Comparison of ENCODE assay signal across 9 cellular contexts in the genomic region with DNA sequence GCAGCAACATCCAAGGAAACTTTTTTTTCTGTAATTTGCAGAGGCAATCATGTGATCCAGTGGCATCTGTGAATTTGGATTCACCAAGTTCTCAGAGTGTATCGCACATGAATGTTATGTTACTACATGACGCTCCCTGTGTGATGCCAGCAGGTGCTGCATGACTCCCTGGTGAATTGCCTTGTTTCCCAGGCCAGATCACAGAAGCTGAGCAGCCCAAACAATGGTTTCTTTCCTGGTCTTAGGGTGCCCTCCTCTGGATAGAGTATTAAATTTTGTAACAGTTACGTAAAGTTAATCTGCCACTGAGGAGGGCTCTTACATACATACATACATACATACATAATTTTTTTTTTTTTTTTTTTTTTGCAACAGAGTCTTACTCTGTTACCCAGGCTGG. TPM values are rescaled to one million over a fixed set of nuclear protein-coding genes. Genes with fewer than 3 reads are reported as not detected.
A peak's percentile ranks its signal among the peaks of the same experiment; 100 is the strongest.
DNase-seq lines count a peak whose midpoint lies in the region; ATAC-seq, FAIRE-seq and TF ChIP-seq lines count a peak whose summit lies in the region.
"Had no signal": no experiment of that assay in that cellular context is flagged by ENCODE, and none has a peak within 500 bp of the region (broad histone marks: within the 10 kb centered on the region; RNA-seq: fewer than 3 reads in every experiment).

No MANE protein-coding gene starts in this region.

- H3K36me3 Mint-ChIP-seq in CD8-positive, alpha-beta T cell, result peaks cover 25% of the 10 kb centered on the region
- H3K36me3 Mint-ChIP-seq in activated CD8-positive, alpha-beta T cell treated with anti-CD3 and anti-CD28 coated beads, Interleukin-2, amount 10 ng/mL, durations not matched to agents 7 days and 5 days (ENCODE audit: low read depth), result peaks cover 9% of the 10 kb centered on the region

- POLR2A ChIA-PET in CD8-positive, alpha-beta T cell (lab: Charles Lee), result interaction anchor here (0.7 kb wide), 2 partner anchors 41 to 138 kb away, joined by 3 read pairs; no protein-coding TSS in a partner anchor
- POLR2A ChIA-PET in activated CD8-positive, alpha-beta T cell treated with anti-CD3 and anti-CD28 coated beads, Interleukin-2, amount 10 ng/mL, durations not matched to agents 7 days and 5 days (lab: Charles Lee), result no interaction called here

- no peaks in the 10 kb centered on the region for H3K27me3 Mint-ChIP-seq in CD8-positive, alpha-beta T cell (ENCODE audit: low read depth)
- H3K27me3 Mint-ChIP-seq in activated CD8-positive, alpha-beta T cell treated with anti-CD3 and anti-CD28 coated beads, Interleukin-2, amount 10 ng/mL, durations not matched to agents 7 days and 5 days (ENCODE audit: low read depth), result no peaks in the 10 kb centered on the region
- H3K27me3 Mint-ChIP-seq in stimulated activated naive CD8-positive, alpha-beta T cell treated with anti-CD3 and anti-CD28 coated beads, Interleukin-15, amount 100 ng/mL, for 72 hours, result no peaks in the 10 kb centered on the region

- DNase-seq in CD8-positive, alpha-beta T cell, result peak in 3 of 7 experiments; percentile 12 to 30 (median 12)
- peak; percentile 72 for DNase-seq in H54 (ENCODE audit: insufficient read length, low spot score)
- DNase-seq in NCI-H345 (lab: John Stamatoyannopoulos, UW), result peak; percentile 78
- DNase-seq in activated CD8-positive, alpha-beta T cell treated with anti-CD3 and anti-CD28 coated beads, Interleukin-2, amount 10 ng/mL, durations not matched to agents 7 days and 5 days, result peak; percentile 53
- DNase-seq in head of caudate nucleus, result peak in 41 of 42 donors; percentile 22 to 83 (median 52)
- DNase-seq in stimulated activated naive CD8-positive, alpha-beta T cell treated with anti-CD3 and anti-CD28 coated beads, Interleukin-15, amount 100 ng/mL, for 72 hours, result peak; percentile 18 to 27
- DNase-seq in activated CD4-positive, CD25-positive, alpha-beta regulatory T cell treated with anti-CD3 and anti-CD28 coated beads, Interleukin-2, amount 50 U/mL, for 72 hours, result no peak

- peaks cover 23% of the 10 kb centered on the region for H3K4me1 Mint-ChIP-seq in CD8-positive, alpha-beta T cell (ENCODE audit: low read depth)
- H3K4me1 Mint-ChIP-seq in activated CD8-positive, alpha-beta T cell treated with anti-CD3 and anti-CD28 coated beads, Interleukin-2, amount 10 ng/mL, durations not matched to agents 7 days and 5 days (ENCODE audit: low read depth), result peaks cover 15% of the 10 kb centered on the region
- H3K4me1 Mint-ChIP-seq in stimulated activated naive CD8-positive, alpha-beta T cell treated with anti-CD3 and anti-CD28 coated beads, Interleukin-15, amount 100 ng/mL, for 72 hours, result peaks cover 26% of the 10 kb centered on the region

- H3K27ac Mint-ChIP-seq in CD8-positive, alpha-beta T cell, result no peak overlapping the region
- no peak overlapping the region for H3K27ac Mint-ChIP-seq in activated CD8-positive, alpha-beta T cell treated with anti-CD3 and anti-CD28 coated beads, Interleukin-2, amount 10 ng/mL, durations not matched to agents 7 days and 5 days
- no peak overlapping the region for H3K27ac Mint-ChIP-seq in stimulated activated naive CD8-positive, alpha-beta T cell treated with anti-CD3 and anti-CD28 coated beads, Interleukin-15, amount 100 ng/mL, for 72 hours

- intact Hi-C loops in CD8-positive, alpha-beta T cell (cut with DNase I, micrococcal nuclease), result loop anchor here (1.0 to 5.0 kb wide), 3 partner anchors 59 to 140 kb away; a partner anchor contains a TSS
- intact Hi-C loops in head of caudate nucleus (cut with DNase I), result loop anchor here (5.0 to 10.0 kb wide), 2 partner anchors 61 to 138 kb away; a partner anchor contains a TSS

- CTCF ChIA-PET in CD8-positive, alpha-beta T cell (lab: Charles Lee), result interaction anchor here (0.7 to 1.4 kb wide), 5 partner anchors 11 to 139 kb away, joined by 3 to 5 read pairs (median 5); no protein-coding TSS in a partner anchor
- CTCF ChIA-PET in activated CD8-positive, alpha-beta T cell treated with anti-CD3 and anti-CD28 coated beads, Interleukin-2, amount 10 ng/mL, durations not matched to agents 7 days and 5 days (lab: Charles Lee), result interaction anchor here (0.8 to 3.7 kb wide), 11 partner anchors 10 to 140 kb away, joined by 3 to 26 read pairs (median 4); a partner anchor contains a TSS

- H3K4me3 ChIP-seq in CD8-positive, alpha-beta T cell (ENCODE audit: low read depth, low read length), result no peak overlapping the region

- H3K36me3 ChIP-seq in CD8-positive, alpha-beta T cell (ENCODE audit: insufficient read depth, low read length), result peaks cover 9% of the 10 kb centered on the region

- ATAC-seq in CD8-positive, alpha-beta T cell, result peak; percentile 36
- peak; percentile 13 for ATAC-seq in activated CD8-positive, alpha-beta T cell treated with anti-CD3 and anti-CD28 coated beads, Interleukin-2, amount 10 ng/mL, durations not matched to agents 7 days and 5 days
- peak; percentile 35 for ATAC-seq in stimulated activated naive CD8-positive, alpha-beta T cell treated with anti-CD3 and anti-CD28 coated beads, Interleukin-15, amount 100 ng/mL, for 72 hours
- no peak for ATAC-seq in GM19324 (IDR thresholded peaks at IDR 0.05; ENCODE audit: low FRiP score, unreplicated experiment)

- no peak for TF ChIP-seq POLR2A in H54 (IDR thresholded peaks at IDR 0.05; ENCODE audit: low read depth, low read length)

- no peaks in the 10 kb centered on the region for H3K27me3 ChIP-seq in CD8-positive, alpha-beta T cell (ENCODE audit: insufficient read depth, low read length)

- FAIRE-seq in H54 (lab: Jason Lieb, UNC), result no peak

- no peak overlapping the region for H3K27ac ChIP-seq in CD8-positive, alpha-beta T cell (ENCODE audit: low read depth, low read length)
- H3K27ac ChIP-seq: parathyroid adenoma had no signal

- no peak for TF ChIP-seq CTCF in CD8-positive, alpha-beta T cell (IDR thresholded peaks at IDR 0.05)

- H3K9me3 ChIP-seq in CD8-positive, alpha-beta T cell (ENCODE audit: low read length), result no peaks in the 10 kb centered on the region

- peaks cover 12% of the 10 kb centered on the region for H3K4me1 ChIP-seq in CD8-positive, alpha-beta T cell (ENCODE audit: insufficient read depth, low read length)

- H3K4me3 Mint-ChIP-seq in CD8-positive, alpha-beta T cell, result no peak overlapping the region
- no peak overlapping the region for H3K4me3 Mint-ChIP-seq in activated CD8-positive, alpha-beta T cell treated with anti-CD3 and anti-CD28 coated beads, Interleukin-2, amount 10 ng/mL, durations not matched to agents 7 days and 5 days
- no peak overlapping the region for H3K4me3 Mint-ChIP-seq in stimulated activated naive CD8-positive, alpha-beta T cell treated with anti-CD3 and anti-CD28 coated beads, Interleukin-15, amount 100 ng/mL, for 72 hours

- no peaks in the 10 kb centered on the region for H3K9me3 Mint-ChIP-seq in CD8-positive, alpha-beta T cell
- H3K9me3 Mint-ChIP-seq in activated CD8-positive, alpha-beta T cell treated with anti-CD3 and anti-CD28 coated beads, Interleukin-2, amount 10 ng/mL, durations not matched to agents 7 days and 5 days (ENCODE audit: insufficient read depth), result no peaks in the 10 kb centered on the region
- H3K9me3 Mint-ChIP-seq in stimulated activated naive CD8-positive, alpha-beta T cell treated with anti-CD3 and anti-CD28 coated beads, Interleukin-15, amount 100 ng/mL, for 72 hours, result no peaks in the 10 kb centered on the region

RNA-seq across cellular contexts. Expression of a gene that starts 3.6 kb away (rescaled TPM):
- 1 to 10 TPM; 4.8 to 5.7 TPM for total RNA-seq in CD8-positive, alpha-beta T cell
- total RNA-seq in activated CD8-positive, alpha-beta T cell treated with anti-CD3 and anti-CD28 coated beads, Interleukin-2, amount 10 ng/mL, durations not matched to agents 7 days and 5 days, result 1 to 10 TPM; 5.8 to 7.5 TPM

RNA-seq across cellular contexts. Expression of a gene that starts 28.3 kb away (rescaled TPM):
- 10 to 100 TPM; 34.9 to 35.6 TPM for total RNA-seq in CD8-positive, alpha-beta T cell
- total RNA-seq in activated CD8-positive, alpha-beta T cell treated with anti-CD3 and anti-CD28 coated beads, Interleukin-2, amount 10 ng/mL, durations not matched to agents 7 days and 5 days, result 10 to 100 TPM; 20.9 to 21.8 TPM

RNA-seq across cellular contexts. Expression of a gene that starts 35.6 kb away (rescaled TPM):
- 10 to 100 TPM; 73.2 to 77.8 TPM for total RNA-seq in CD8-positive, alpha-beta T cell
- total RNA-seq in activated CD8-positive, alpha-beta T cell treated with anti-CD3 and anti-CD28 coated beads, Interleukin-2, amount 10 ng/mL, durations not matched to agents 7 days and 5 days, result 10 to 100 TPM; 74.0 to 78.3 TPM

RNA-seq across cellular contexts. Expression of a gene that starts 37.8 kb away (rescaled TPM):
- 10 to 100 TPM; 30.0 to 35.9 TPM for total RNA-seq in CD8-positive, alpha-beta T cell
- 10 to 100 TPM; 50.4 to 54.5 TPM for total RNA-seq in activated CD8-positive, alpha-beta T cell treated with anti-CD3 and anti-CD28 coated beads, Interleukin-2, amount 10 ng/mL, durations not matched to agents 7 days and 5 days

RNA-seq across cellular contexts. Expression of a gene that starts 48.0 kb away (rescaled TPM):
- 10 to 100 TPM; 63.7 to 64.6 TPM for total RNA-seq in CD8-positive, alpha-beta T cell
- total RNA-seq in activated CD8-positive, alpha-beta T cell treated with anti-CD3 and anti-CD28 coated beads, Interleukin-2, amount 10 ng/mL, durations not matched to agents 7 days and 5 days, result 100 to 1,000 TPM; 364 to 375 TPM
